23 cellular contexts compared by ENCODE assay signal in the genomic region with DNA sequence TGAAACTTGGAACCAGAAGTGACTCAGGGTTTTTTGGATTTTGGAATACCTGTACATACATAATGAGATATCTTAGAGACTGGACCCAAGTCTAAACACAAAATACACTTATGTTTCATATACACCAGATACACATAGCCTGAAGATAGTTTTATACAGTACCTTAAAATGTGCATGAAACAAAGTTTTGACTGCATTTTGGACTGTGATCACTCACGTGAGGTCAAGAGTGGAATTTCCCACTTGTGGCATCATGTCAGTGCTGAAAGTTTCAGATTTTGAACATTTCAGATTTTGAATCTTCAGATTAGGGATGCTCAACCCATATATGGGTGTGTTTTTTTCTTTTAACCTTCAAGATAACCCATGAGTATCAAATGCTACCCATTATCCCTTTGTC.
"Had no signal": no experiment of that assay in that cellular context is flagged by ENCODE, and none has a peak within 500 bp of the region (broad histone marks: within the 10 kb centered on the region; RNA-seq: fewer than 3 reads in every experiment).

No MANE protein-coding gene starts in this region.

- H3K36me3 Mint-ChIP-seq: activated naive CD4-positive, alpha-beta T cell treated with anti-CD3 and anti-CD28 coated beads, Interleukin-2, amount 50 U/mL, for 24 hours; WTC11 had no signal

- H3K27me3 ChIP-seq: right lobe of liver had no signal

- H3K27ac ChIP-seq: right lobe of liver, skin epidermis had no signal

- H3K27me3 Mint-ChIP-seq: activated naive CD4-positive, alpha-beta T cell treated with anti-CD3 and anti-CD28 coated beads, Interleukin-2, amount 50 U/mL, for 24 hours; brain; dendritic cell treated with granulocyte-macrophage colony-stimulating factor and Interleukin-4, amounts not matched to agents 40 ng/mL and 50 ng/mL, for 4 days; memory B cell; stimulated activated memory B cell treated with anti-CD40 and anti-IgM and Interleukin-4, amounts not matched to agents 10 μg/mL and 1 μg/mL and 100 μg/mL, for 72 hours had no signal

- H3K4me3 ChIP-seq: right lobe of liver, skin epidermis had no signal

- DNase-seq: activated CD4-positive, alpha-beta T cell treated with anti-CD3 and anti-CD28 coated beads for 4 hours; activated CD8-positive, alpha-beta T cell treated with anti-CD3 and anti-CD28 coated beads, Interleukin-2, amount 10 ng/mL, durations not matched to agents 7 days and 5 days; activated gamma-delta T cell treated with Interleukin-2 at 50 U/mL for 16 hours; activated T-cell treated with anti-CD3 and anti-CD28 coated beads, Interleukin-2, amount 50 U/mL, for 1 hour; anterior cingulate cortex; effector CD4-positive, alpha-beta T cell; erythroblast; foreskin fibroblast; left colon; nucleus accumbens; right lobe of liver; stimulated activated CD4-positive, alpha-beta T cell treated with anti-CD3 and anti-CD28 coated beads, Interleukin-2, amount 100 ng/mL, for 24 hours; T1000 had no signal

- H3K4me3 Mint-ChIP-seq: activated CD8-positive, alpha-beta T cell treated with anti-CD3 and anti-CD28 coated beads, Interleukin-2, amount 10 ng/mL, durations not matched to agents 7 days and 5 days; activated naive CD4-positive, alpha-beta T cell treated with anti-CD3 and anti-CD28 coated beads, Interleukin-2, amount 50 U/mL, for 24 hours; brain; dendritic cell treated with granulocyte-macrophage colony-stimulating factor and Interleukin-4, amounts not matched to agents 40 ng/mL and 50 ng/mL, for 4 days; memory B cell; nephron; stimulated activated memory B cell treated with anti-CD40 and anti-IgM and Interleukin-4, amounts not matched to agents 10 μg/mL and 1 μg/mL and 100 μg/mL, for 72 hours; WTC11 had no signal

- FAIRE-seq: endometrium, keratinocyte had no signal

- ATAC-seq: activated CD8-positive, alpha-beta T cell treated with anti-CD3 and anti-CD28 coated beads, Interleukin-2, amount 10 ng/mL, durations not matched to agents 7 days and 5 days; left colon; right lobe of liver; stimulated activated memory B cell treated with anti-CD40 and anti-IgM and Interleukin-4, amounts not matched to agents 10 μg/mL and 1 μg/mL and 100 μg/mL, for 72 hours; WTC11 had no signal

- H3K27ac Mint-ChIP-seq: activated naive CD4-positive, alpha-beta T cell treated with anti-CD3 and anti-CD28 coated beads, Interleukin-2, amount 50 U/mL, for 24 hours; brain; dendritic cell treated with granulocyte-macrophage colony-stimulating factor and Interleukin-4, amounts not matched to agents 40 ng/mL and 50 ng/mL, for 4 days; memory B cell; nephron; stimulated activated memory B cell treated with anti-CD40 and anti-IgM and Interleukin-4, amounts not matched to agents 10 μg/mL and 1 μg/mL and 100 μg/mL, for 72 hours had no signal

- H3K9me3 ChIP-seq: right lobe of liver had no signal

- H3K36me3 ChIP-seq: right lobe of liver had no signal

- H3K9me3 Mint-ChIP-seq: activated naive CD4-positive, alpha-beta T cell treated with anti-CD3 and anti-CD28 coated beads, Interleukin-2, amount 50 U/mL, for 24 hours; brain; dendritic cell treated with granulocyte-macrophage colony-stimulating factor and Interleukin-4, amounts not matched to agents 40 ng/mL and 50 ng/mL, for 4 days; memory B cell; nephron; stimulated activated memory B cell treated with anti-CD40 and anti-IgM and Interleukin-4, amounts not matched to agents 10 μg/mL and 1 μg/mL and 100 μg/mL, for 72 hours; WTC11 had no signal
